8 cellular contexts compared by ENCODE assay signal in the genomic region with DNA sequence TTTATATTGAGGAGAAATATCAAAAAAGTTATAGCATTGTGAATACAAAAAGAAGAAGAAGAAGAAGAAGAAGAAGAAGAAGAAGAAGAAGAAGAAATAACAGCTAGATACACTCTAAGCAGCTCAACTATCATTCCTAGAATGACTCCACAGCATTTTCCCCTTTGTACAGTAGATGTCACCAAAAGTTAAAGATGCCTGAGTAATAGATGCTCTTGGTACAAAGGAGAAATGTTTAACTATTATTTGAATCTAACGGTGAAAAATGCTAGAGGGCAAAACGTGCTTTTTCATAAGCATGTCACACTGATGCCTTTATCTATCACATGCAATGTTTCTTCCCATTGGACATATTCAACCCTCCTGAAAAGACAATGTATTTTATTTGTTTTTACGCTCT.
DNase-seq lines count a peak whose midpoint lies in the region; ATAC-seq and TF ChIP-seq lines count a peak whose summit lies in the region.

No MANE protein-coding gene starts in this region.

- no peak overlapping the region for H3K9ac ChIP-seq in mesenchymal stem cell (ENCODE audit: low read length)

- no peak overlapping the region for H3K14ac ChIP-seq in mesenchymal stem cell (ENCODE audit: low read length in 2 of 2)

- H3K4me1 ChIP-seq in mesenchymal stem cell (ENCODE audit: control insufficient read depth, insufficient read depth, low read depth, low read length), result no peaks in the 10 kb centered on the region

- no peak overlapping the region for H4K91ac ChIP-seq in mesenchymal stem cell (ENCODE audit: low read length)

- no peak overlapping the region for H4K8ac ChIP-seq in mesenchymal stem cell (ENCODE audit: low read length)

- DNase-seq in WERI-Rb-1, result no peak
- DNase-seq in mesenchymal stem cell, result peak; percentile 54
- no peak for DNase-seq in NCI-H510A (lab: John Stamatoyannopoulos, UW)
- no peak for DNase-seq in midbrain (lab: John Stamatoyannopoulos, UW)

- H3K4me3 ChIP-seq in WERI-Rb-1 (ENCODE audit: low read depth, low read length) (no peak overlapping the region), mesenchymal stem cell (ENCODE audit: insufficient read depth in 1 of 2, low read depth in 1 of 2, low read length in 2 of 2) (no peak overlapping the region)

- H3K79me1 ChIP-seq in mesenchymal stem cell (replicated peaks; ENCODE audit: low read length, poor library complexity, severe bottlenecking), result no peaks in the 10 kb centered on the region

- WGBS in mesenchymal stem cell, result 37% methylated on average over 2 of the region's 3 CpGs

- H2BK5ac ChIP-seq in mesenchymal stem cell (ENCODE audit: low read depth, low read length, poor library complexity, severe bottlenecking), result no peak overlapping the region

- no peak overlapping the region for H3K4me2 ChIP-seq in mesenchymal stem cell (ENCODE audit: low read length, poor library complexity, severe bottlenecking)

- H3K9me3 ChIP-seq in WERI-Rb-1 (ENCODE audit: severe bottlenecking) (peaks cover 4% of the 10 kb centered on the region), mesenchymal stem cell (ENCODE audit: control insufficient read depth, low read length) (no peaks in the 10 kb centered on the region)

- H3K27me3 ChIP-seq in WERI-Rb-1 (ENCODE audit: insufficient read depth, low read depth, severe bottlenecking) (no peaks in the 10 kb centered on the region), mesenchymal stem cell (ENCODE audit: control insufficient read depth in 1 of 2, insufficient read depth in 1 of 2, low read length in 2 of 2) (no peaks in the 10 kb centered on the region)

- H2AK5ac ChIP-seq in mesenchymal stem cell (ENCODE audit: low read length, severe bottlenecking), result no peak overlapping the region

- ATAC-seq in HG03432 (IDR thresholded peaks at IDR 0.05; ENCODE audit: unreplicated experiment) (peak; percentile 62), GM19035 (IDR thresholded peaks at IDR 0.05; ENCODE audit: unreplicated experiment) (no peak), GM21390 (IDR thresholded peaks at IDR 0.05; ENCODE audit: unreplicated experiment) (no peak)

- no peak overlapping the region for H2BK15ac ChIP-seq in mesenchymal stem cell (ENCODE audit: low read depth, poor library complexity, severe bottlenecking)

- H3K36me3 ChIP-seq in WERI-Rb-1 (no peaks in the 10 kb centered on the region), mesenchymal stem cell (ENCODE audit: control insufficient read depth in 1 of 2, insufficient read depth in 2 of 2, low read depth in 1 of 2, low read length in 2 of 2) (no peaks in the 10 kb centered on the region)

- no peak overlapping the region for H3K23ac ChIP-seq in mesenchymal stem cell (ENCODE audit: low read length in 2 of 2)

- H2BK12ac ChIP-seq in mesenchymal stem cell (ENCODE audit: low read length in 2 of 2), result no peak overlapping the region

- no peak overlapping the region for H2AFZ ChIP-seq in mesenchymal stem cell (ENCODE audit: low read depth, low read length)

- H3K18ac ChIP-seq in mesenchymal stem cell (ENCODE audit: low read depth in 1 of 2, low read length in 2 of 2), result no peak overlapping the region

- H3K4ac ChIP-seq in mesenchymal stem cell (ENCODE audit: low read depth in 1 of 2, low read length in 2 of 2), result no peak overlapping the region

- H2BK120ac ChIP-seq in mesenchymal stem cell (ENCODE audit: low read depth, low read length), result no peak overlapping the region

- H3K27ac ChIP-seq in WERI-Rb-1 (no peak overlapping the region), mesenchymal stem cell (ENCODE audit: low read length, poor library complexity, severe bottlenecking) (no peak overlapping the region)

- TF ChIP-seq CTCF in GM12873 (IDR thresholded peaks at IDR 0.05; ENCODE audit: insufficient read depth, low read depth, low read length, missing control alignments) (peak; percentile 18), WERI-Rb-1 (IDR thresholded peaks at IDR 0.05; ENCODE audit: low read depth, low read length) (peak; percentile 42)
